1 cellular context compared by ENCODE assay signal in genomic region chr11:134643115-134643514, GRCh38.
TF ChIP-seq lines count a peak whose summit lies in the region.

No MANE protein-coding gene starts in this region.

TF ChIP-seq in SK-N-SH, 30 proteins besides CTCF, POLR2A, EP300 and RAD21 (continued from another document):
- TF ChIP-seq, protein P1, sequence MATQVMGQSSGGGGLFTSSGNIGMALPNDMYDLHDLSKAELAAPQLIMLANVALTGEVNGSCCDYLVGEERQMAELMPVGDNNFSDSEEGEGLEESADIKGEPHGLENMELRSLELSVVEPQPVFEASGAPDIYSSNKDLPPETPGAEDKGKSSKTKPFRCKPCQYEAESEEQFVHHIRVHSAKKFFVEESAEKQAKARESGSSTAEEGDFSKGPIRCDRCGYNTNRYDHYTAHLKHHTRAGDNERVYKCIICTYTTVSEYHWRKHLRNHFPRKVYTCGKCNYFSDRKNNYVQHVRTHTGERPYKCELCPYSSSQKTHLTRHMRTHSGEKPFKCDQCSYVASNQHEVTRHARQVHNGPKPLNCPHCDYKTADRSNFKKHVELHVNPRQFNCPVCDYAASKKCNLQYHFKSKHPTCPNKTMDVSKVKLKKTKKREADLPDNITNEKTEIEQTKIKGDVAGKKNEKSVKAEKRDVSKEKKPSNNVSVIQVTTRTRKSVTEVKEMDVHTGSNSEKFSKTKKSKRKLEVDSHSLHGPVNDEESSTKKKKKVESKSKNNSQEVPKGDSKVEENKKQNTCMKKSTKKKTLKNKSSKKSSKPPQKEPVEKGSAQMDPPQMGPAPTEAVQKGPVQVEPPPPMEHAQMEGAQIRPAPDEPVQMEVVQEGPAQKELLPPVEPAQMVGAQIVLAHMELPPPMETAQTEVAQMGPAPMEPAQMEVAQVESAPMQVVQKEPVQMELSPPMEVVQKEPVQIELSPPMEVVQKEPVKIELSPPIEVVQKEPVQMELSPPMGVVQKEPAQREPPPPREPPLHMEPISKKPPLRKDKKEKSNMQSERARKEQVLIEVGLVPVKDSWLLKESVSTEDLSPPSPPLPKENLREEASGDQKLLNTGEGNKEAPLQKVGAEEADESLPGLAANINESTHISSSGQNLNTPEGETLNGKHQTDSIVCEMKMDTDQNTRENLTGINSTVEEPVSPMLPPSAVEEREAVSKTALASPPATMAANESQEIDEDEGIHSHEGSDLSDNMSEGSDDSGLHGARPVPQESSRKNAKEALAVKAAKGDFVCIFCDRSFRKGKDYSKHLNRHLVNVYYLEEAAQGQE (IDR thresholded peaks at IDR 0.05; ENCODE audit: low read depth, low read length) = no peak
- TF ChIP-seq FOXM1 (IDR thresholded peaks at IDR 0.05; ENCODE audit: low read depth) = no peak
- no peak for TF ChIP-seq FOSL2 (IDR thresholded peaks at IDR 0.05; ENCODE audit: borderline replicate concordance, low read depth)
- no peak for TF ChIP-seq ELF1 (IDR thresholded peaks at IDR 0.05)
- TF ChIP-seq RXRA (IDR thresholded peaks at IDR 0.05; ENCODE audit: borderline replicate concordance, low read depth) = no peak
- TF ChIP-seq YY1 (IDR thresholded peaks at IDR 0.05; ENCODE audit: low read depth) = no peak
- TF ChIP-seq RFX5 (IDR thresholded peaks at IDR 0.05; ENCODE audit: low read length) = no peak
- TF ChIP-seq SIN3A (IDR thresholded peaks at IDR 0.05; ENCODE audit: borderline replicate concordance, low read depth, low read length) = no peak
- TF ChIP-seq NRF1 (IDR thresholded peaks at IDR 0.05; ENCODE audit: low read depth, low read length) = no peak
- TF ChIP-seq GABPA (IDR thresholded peaks at IDR 0.05; ENCODE audit: low read depth) = no peak
- no peak for TF ChIP-seq PBX3 (IDR thresholded peaks at IDR 0.05)
- TF ChIP-seq TEAD4 (IDR thresholded peaks at IDR 0.05; ENCODE audit: borderline replicate concordance, insufficient read depth) = no peak
